Comparison of ENCODE assay signal across 8 cellular contexts in genomic region chr1:156705918-156706646, GRCh38. TPM values are rescaled to one million over a fixed set of nuclear protein-coding genes. Genes with fewer than 3 reads are reported as not detected.
DNase-seq lines count a peak whose midpoint lies in the region; ATAC-seq and TF ChIP-seq lines count a peak whose summit lies in the region.

No MANE protein-coding gene starts in this region.

- peaks cover 9% of the 10 kb centered on the region for H3K36me3 Mint-ChIP-seq in Caco-2 (ENCODE audit: insufficient read depth, unreplicated experiment)

- TF ChIP-seq CTCF in Caco-2 (IDR thresholded peaks at IDR 0.05; ENCODE audit: insufficient read depth in 1 of 2, low read depth in 1 of 2, low read length in 1 of 2, severe bottlenecking in 1 of 2, unreplicated experiment in 1 of 2), result peak; percentile 73 to 87
- peak; percentile 92 for TF ChIP-seq CTCF in hepatocyte (IDR thresholded peaks at IDR 0.05; ENCODE audit: poor library complexity)

- H3K9me2 ChIP-seq in hepatocyte (replicated peaks; ENCODE audit: insufficient read depth), result no peaks in the 10 kb centered on the region

- intact Hi-C loops in Caco-2 (cut with micrococcal nuclease; ENCODE audit: unreplicated experiment), result loop anchor here (1.0 kb wide), 2 partner anchors 17 to 19 kb away; no protein-coding TSS in a partner anchor

- no peaks in the 10 kb centered on the region for H3K9me3 Mint-ChIP-seq in Caco-2 (ENCODE audit: unreplicated experiment)

- peak overlapping the region; percentile 97 for H3K27ac ChIP-seq in hepatocyte

- peaks cover 3% of the 10 kb centered on the region for H4K20me1 ChIP-seq in hepatocyte (ENCODE audit: insufficient read depth, poor library complexity, severe bottlenecking)

- POLR2A ChIA-PET in Caco-2 (lab: Charles Lee), result interaction anchor here (0.6 to 2.8 kb wide), 6 partner anchors 16 to 340 kb away, joined by 3 to 19 read pairs (median 4); partner anchors contain the start of genes HDGF, ISG20L2, METTL25B and MRPL24

- H3K27me3 ChIP-seq in Caco-2 (replicated peaks; ENCODE audit: control insufficient read depth, insufficient read depth, low read length), result no peaks in the 10 kb centered on the region
- no peaks in the 10 kb centered on the region for H3K27me3 ChIP-seq in hepatocyte

- BruUV-seq in Caco-2 (replicated peaks; lab: Mats Ljungman, UMichigan), result no TSS peak

- H2AFZ ChIP-seq in hepatocyte, result peak overlapping the region; percentile 89

- CTCF ChIA-PET in Caco-2 (lab: Charles Lee), result interaction anchor here (0.5 to 7.3 kb wide), 22 partner anchors 10 to 685 kb away, joined by 3 to 190 read pairs (median 6); partner anchors contain the start of genes HDGF, ISG20L2, METTL25B and NES

- no peaks in the 10 kb centered on the region for H3K27me3 Mint-ChIP-seq in Caco-2 (ENCODE audit: insufficient read depth, unreplicated experiment)

- peak overlapping the region; percentile 90 for H3K4me3 Mint-ChIP-seq in Caco-2 (ENCODE audit: unreplicated experiment)

- DNase-seq in Caco-2 (peak; percentile 79 to 83), LHCN-M2 (ENCODE audit: low read depth) (peak; percentile 23), T-helper 1 cell (peak; percentile 45 to 66 (median 58)), amniotic stem cell (lab: John Stamatoyannopoulos, UW) (peak; percentile 44), hepatocyte (ENCODE audit: low spot score) (peak; percentile 90), skeletal muscle cell (ENCODE audit: low read depth) (no peak)

- peak overlapping the region; percentile 92 for H3K4me2 ChIP-seq in hepatocyte

- H3K36me3 ChIP-seq in Caco-2 (ENCODE audit: control insufficient read depth, insufficient read depth, low read length) (no peaks in the 10 kb centered on the region), hepatocyte (replicated peaks; ENCODE audit: insufficient read depth, low read depth) (no peaks in the 10 kb centered on the region)

- peaks cover 16% of the 10 kb centered on the region for H3K4me1 Mint-ChIP-seq in Caco-2 (ENCODE audit: low read depth, unreplicated experiment)

- H3K9me3 ChIP-seq in Caco-2, result no peaks in the 10 kb centered on the region
- no peaks in the 10 kb centered on the region for H3K9me3 ChIP-seq in hepatocyte (ENCODE audit: low read depth)

- peak overlapping the region; percentile 86 for H3K27ac Mint-ChIP-seq in Caco-2 (ENCODE audit: unreplicated experiment)

- 1% methylated on average over 43 of the region's 45 CpGs for WGBS in hepatocyte (ENCODE audit: low lambda C conversion rate, missing lambda C conversion rate)

- H3K4me3 ChIP-seq in Caco-2 (ENCODE audit: low read depth, low read length) (peak overlapping the region; percentile 53), hepatocyte (peak overlapping the region; percentile 51), skeletal muscle cell (ENCODE audit: low read depth, low read length) (peak overlapping the region; percentile 52)

- ATAC-seq in GM18519 (IDR thresholded peaks at IDR 0.05; ENCODE audit: low FRiP score, unreplicated experiment), result no peak
- no peak for ATAC-seq in HG02798 (IDR thresholded peaks at IDR 0.05; ENCODE audit: poor library complexity, unreplicated experiment)

- H3K4me1 ChIP-seq in Caco-2, result peaks cover 7% of the 10 kb centered on the region
- H3K4me1 ChIP-seq in hepatocyte (ENCODE audit: insufficient read depth), result peaks cover 81% of the 10 kb centered on the region

- peaks cover 34% of the 10 kb centered on the region for H3K79me2 ChIP-seq in hepatocyte

RNA-seq across cellular contexts. Expression of gene CRABP2, which starts 0.7 kb away (rescaled TPM):
- 27.1 and 30.6 TPM in 2 replicates for total RNA-seq in Caco-2 (2022)
- total RNA-seq in LHCN-M2 (2014; rRNA removed), result 1.5 and 2.2 TPM in 2 replicates
- polyA plus RNA-seq in LHCN-M2 (2012), result 2.8 TPM
- total RNA-seq in hepatocyte, result 54.5 and 93.5 TPM in 2 replicates
- polyA plus RNA-seq in hepatocyte, result 171 and 195 TPM in 2 replicates

RNA-seq across cellular contexts. Expression of gene METTL25B, which starts 22.2 kb away (rescaled TPM):
- 26.6 and 27.6 TPM in 2 replicates for total RNA-seq in Caco-2 (2022)
- total RNA-seq in LHCN-M2 (2014; rRNA removed), result 10.0 and 11.2 TPM in 2 replicates
- 10.6 TPM for polyA plus RNA-seq in LHCN-M2 (2012)
- 20.6 and 21.8 TPM in 2 replicates for total RNA-seq in hepatocyte
- 22.6 and 24.7 TPM in 2 replicates for polyA plus RNA-seq in hepatocyte

RNA-seq across cellular contexts. Expression of gene ISG20L2, which starts 22.5 kb away (rescaled TPM):
- 42.3 and 44.1 TPM in 2 replicates for total RNA-seq in Caco-2 (2022)
- total RNA-seq in LHCN-M2 (2014; rRNA removed), result 14.2 and 25.6 TPM in 2 replicates
- polyA plus RNA-seq in LHCN-M2 (2012), result 15.8 TPM
- 22.4 and 27.5 TPM in 2 replicates for total RNA-seq in hepatocyte
- 13.5 and 16.4 TPM in 2 replicates for polyA plus RNA-seq in hepatocyte

RNA-seq across cellular contexts. Expression of gene NES, which starts 28.9 kb away (rescaled TPM):
- total RNA-seq in Caco-2 (2022) (18.0 and 22.7 TPM in 2 replicates), LHCN-M2 (2014; rRNA removed) (470 and 483 TPM in 2 replicates), hepatocyte (7.9 and 13.8 TPM in 2 replicates)
- 766 TPM for polyA plus RNA-seq in LHCN-M2 (2012)
- 3.6 and 4.8 TPM in 2 replicates for polyA plus RNA-seq in hepatocyte

RNA-seq across cellular contexts. Expression of gene MRPL24, which starts 34.8 kb away (rescaled TPM):
- total RNA-seq in Caco-2 (2022), result 52.6 and 54.2 TPM in 2 replicates
- total RNA-seq in LHCN-M2 (2014; rRNA removed), result 80.4 and 86.1 TPM in 2 replicates
- polyA plus RNA-seq in LHCN-M2 (2012), result 124 TPM
- 40.4 and 44.9 TPM in 2 replicates for total RNA-seq in hepatocyte
- polyA plus RNA-seq in hepatocyte, result 61.9 and 64.1 TPM in 2 replicates
